ENCODE assay signal across 8 cellular contexts in genomic region chr10:133763190-133763589, GRCh38.
DNase-seq lines count a peak whose midpoint lies in the region; ATAC-seq, FAIRE-seq and TF ChIP-seq lines count a peak whose summit lies in the region.
"Not testable (repeated sequence)": the region's sequence is repeated elsewhere in the genome, so short reads cannot be mapped to it uniquely, and the experiment has no call there.

No MANE protein-coding gene starts in this region.

- not testable (repeated sequence) for H3K9me1 ChIP-seq in K562 (ENCODE audit: control insufficient read depth, insufficient read depth, low read length)

- H3K9ac ChIP-seq in K562 (ENCODE audit: insufficient read depth in 1 of 2, low read depth in 2 of 2, low read length in 2 of 2): not testable (repeated sequence)

- not testable (repeated sequence) for TF ChIP-seq RAD21 in K562 (CRISPR knock-in tag; conservative IDR thresholded peaks at IDR 0.05 in 1 of 2, IDR thresholded peaks at IDR 0.05 in 1 of 2)

- no CpG with 5 or more reads among the region's 3 CpGs for WGBS in K562 (ENCODE audit: insufficient coverage, low coverage, missing lambda C conversion rate)
- WGBS in upper lobe of left lung, 2 donors: no CpG with 5 or more reads among the region's 3 CpGs

- ATAC-seq in GM19324 (IDR thresholded peaks at IDR 0.05; ENCODE audit: low FRiP score, unreplicated experiment) (peak; percentile 63), RWPE2 (ENCODE audit: low read depth) (peak; percentile 60; the same call in 2 of the 3 replicates), K562 (peak; percentile 42; the same call in 1 of the 3 replicates), Right ventricle myocardium inferior (peak; percentile 67), left lobe of liver (peak; percentile 34), mucosa of descending colon (peak; percentile 59), upper lobe of left lung (ENCODE audit: low FRiP score in 2 of 2) (peak; percentile 88 to 96)
- ATAC-seq in stimulated activated effector memory CD8-positive, alpha-beta T cell treated with anti-CD3 and anti-CD28 coated beads, Interleukin-12 subunit alpha, Interleukin-12 subunit beta, amount 100 ng/mL, for 72 hours: peak; percentile 69

- not testable (repeated sequence) for H3K9me3 ChIP-seq in RWPE2 (ENCODE audit: severe bottlenecking); K562 (replicated peaks; ENCODE audit: control insufficient read depth, insufficient read depth, low read depth, low read length); mucosa of descending colon; upper lobe of left lung

- TF ChIP-seq CTCF in RWPE2 (IDR thresholded peaks at IDR 0.05; ENCODE audit: poor library complexity, severe bottlenecking); K562 (IDR thresholded peaks at IDR 0.05 in 2 of 3, conservative IDR thresholded peaks at IDR 0.05 in 1 of 3; ENCODE audit: insufficient read depth in 2 of 3, low read depth in 1 of 3, low read length in 3 of 3); mucosa of descending colon (IDR thresholded peaks at IDR 0.05); upper lobe of left lung (IDR thresholded peaks at IDR 0.05): not testable (repeated sequence)

- H3K79me2 ChIP-seq in K562 (ENCODE audit: control insufficient read depth, insufficient read depth, low read length): not testable (repeated sequence)

- POLR2A ChIA-PET in K562 (lab: Yijun Ruan, JAX): not testable (repeated sequence)

- not testable (repeated sequence) for H3K27ac ChIP-seq in RWPE2 (ENCODE audit: poor library complexity, severe bottlenecking); K562 (ENCODE audit: extremely low read depth, low read depth, low read length); upper lobe of left lung

- FAIRE-seq in K562 (lab: Jason Lieb, UNC): not testable (repeated sequence)

- H2AFZ ChIP-seq in K562 (ENCODE audit: low read depth, low read length): not testable (repeated sequence)

- not testable (repeated sequence) for H3K36me3 Mint-ChIP-seq in stimulated activated effector memory CD8-positive, alpha-beta T cell treated with anti-CD3 and anti-CD28 coated beads, Interleukin-12 subunit alpha, Interleukin-12 subunit beta, amount 100 ng/mL, for 72 hours

- not testable (repeated sequence) for H3K4me3 Mint-ChIP-seq in stimulated activated effector memory CD8-positive, alpha-beta T cell treated with anti-CD3 and anti-CD28 coated beads, Interleukin-12 subunit alpha, Interleukin-12 subunit beta, amount 100 ng/mL, for 72 hours

- in situ Hi-C loops in K562 (cut with MboI): not testable (repeated sequence)

- H4K20me1 ChIP-seq in K562 (replicated peaks; ENCODE audit: control insufficient read depth, insufficient read depth, low read length): not testable (repeated sequence)

- not testable (repeated sequence) for DNase-seq in RWPE2 (ENCODE audit: low spot score); K562 (ENCODE audit: extremely low read depth in 1 of 4, low spot score in 3 of 4); Right ventricle myocardium inferior (ENCODE audit: missing footprints); left lobe of liver (ENCODE audit: low spot score); mucosa of descending colon; stimulated activated effector memory CD8-positive, alpha-beta T cell treated with anti-CD3 and anti-CD28 coated beads, Interleukin-12 subunit alpha, Interleukin-12 subunit beta, amount 100 ng/mL, for 72 hours (ENCODE audit: low spot score in 2 of 2); upper lobe of left lung

- H3K4me3 ChIP-seq in RWPE2 (ENCODE audit: severe bottlenecking); K562; mucosa of descending colon; upper lobe of left lung: not testable (repeated sequence)

- not testable (repeated sequence) for H3K27me3 ChIP-seq in RWPE2 (ENCODE audit: insufficient read depth, poor library complexity, severe bottlenecking); K562 (ENCODE audit: control insufficient read depth in 2 of 2, insufficient read depth in 2 of 2, low read length in 2 of 2); upper lobe of left lung

- BruUV-seq in K562 (replicated peaks; lab: Mats Ljungman, UMichigan): not testable (repeated sequence)

- H3K4me1 ChIP-seq in RWPE2 (ENCODE audit: insufficient read depth, poor library complexity, severe bottlenecking); K562 (replicated peaks in 1 of 2; ENCODE audit: control insufficient read depth in 2 of 2, insufficient read depth in 2 of 2, low read length in 2 of 2); mucosa of descending colon (ENCODE audit: low read depth); upper lobe of left lung: not testable (repeated sequence)

- not testable (repeated sequence) for TF ChIP-seq EP300 in K562 (IDR thresholded peaks at IDR 0.05; ENCODE audit: low read length); upper lobe of left lung (IDR thresholded peaks at IDR 0.05)

- not testable (repeated sequence) for TF ChIP-seq POLR2A in K562 (conservative IDR thresholded peaks at IDR 0.05); upper lobe of left lung (IDR thresholded peaks at IDR 0.05)

- H3K27ac Mint-ChIP-seq in stimulated activated effector memory CD8-positive, alpha-beta T cell treated with anti-CD3 and anti-CD28 coated beads, Interleukin-12 subunit alpha, Interleukin-12 subunit beta, amount 100 ng/mL, for 72 hours: not testable (repeated sequence)

- H3K4me1 Mint-ChIP-seq in stimulated activated effector memory CD8-positive, alpha-beta T cell treated with anti-CD3 and anti-CD28 coated beads, Interleukin-12 subunit alpha, Interleukin-12 subunit beta, amount 100 ng/mL, for 72 hours: not testable (repeated sequence)

- CTCF ChIA-PET in K562 (lab: Yijun Ruan, JAX; ENCODE audit: low intra/inter-chr PET ratio): not testable (repeated sequence)

- not testable (repeated sequence) for H3K36me3 ChIP-seq in RWPE2 (ENCODE audit: low read depth); K562 (ENCODE audit: control insufficient read depth, insufficient read depth, low read length); mucosa of descending colon (ENCODE audit: low read depth); upper lobe of left lung

- H3K9me3 Mint-ChIP-seq in stimulated activated effector memory CD8-positive, alpha-beta T cell treated with anti-CD3 and anti-CD28 coated beads, Interleukin-12 subunit alpha, Interleukin-12 subunit beta, amount 100 ng/mL, for 72 hours: not testable (repeated sequence)

- intact Hi-C loops in K562 (cut with micrococcal nuclease); Right ventricle myocardium inferior (cut with DNase I); mucosa of descending colon (cut with DNase I, micrococcal nuclease): not testable (repeated sequence)

- H3K4me2 ChIP-seq in K562 (ENCODE audit: insufficient read depth, low read length): not testable (repeated sequence)

Comparison
In these comparisons a context has a peak if more than half of its experiments do, and no peak if none do; other contexts are left out.
1. ATAC-seq: peak in every context shown above with its lines; median percentile 92 in upper lobe of left lung; 69 in stimulated activated effector memory CD8-positive, alpha-beta T cell treated with anti-CD3 and anti-CD28 coated beads, Interleukin-12 subunit alpha, Interleukin-12 subunit beta, amount 100 ng/mL, for 72 hours; 67 in Right ventricle myocardium inferior; 63 in GM19324; 60 in RWPE2; 59 in mucosa of descending colon; 42 in K562; 34 in left lobe of liver.